Comparison of ENCODE assay signal across 2 cellular contexts in genomic region chr1:37858931-37859506, GRCh38.
TF ChIP-seq lines count a peak whose summit lies in the region.

No MANE protein-coding gene starts in this region.

TF ChIP-seq in GM12878, 131 proteins besides CTCF, POLR2A, EP300 and RAD21:
- TF ChIP-seq IRF4 (IDR thresholded peaks at IDR 0.05; ENCODE audit: low read depth, low read length) (peak; percentile 18; the same call in 1 of the 2 replicates), BMI1 (IDR thresholded peaks at IDR 0.05; ENCODE audit: borderline replicate concordance) (peak; percentile 85), TCF3 (IDR thresholded peaks at IDR 0.05; ENCODE audit: borderline replicate concordance, insufficient read depth, low read depth, low read length) (no peak), ZNF207 (IDR thresholded peaks at IDR 0.05; ENCODE audit: borderline replicate concordance) (peak; percentile 13; the same call in 1 of the 2 replicates), ZSCAN29 (IDR thresholded peaks at IDR 0.05) (no peak), CEBPB (IDR thresholded peaks at IDR 0.05; ENCODE audit: borderline replicate concordance in 1 of 2, low read depth in 2 of 2, low read length in 2 of 2) (0 out of 4 replicates have a peak, but pooled peaks of 1 of the 2 experiments have one; percentile 4), FOXK2 (IDR thresholded peaks at IDR 0.05) (no peak), CHD1 (IDR thresholded peaks at IDR 0.05; ENCODE audit: low read depth, low read length) (no peak), SMC3 (IDR thresholded peaks at IDR 0.05; ENCODE audit: borderline replicate concordance, low read length) (no peak)

TF ChIP-seq in GM12891, 5 proteins besides CTCF, POLR2A, EP300 and RAD21:
- TF ChIP-seq TAF1 (IDR thresholded peaks at IDR 0.05; ENCODE audit: low read depth, low read length), result no peak
- no peak for TF ChIP-seq SPI1 (IDR thresholded peaks at IDR 0.05; ENCODE audit: low read depth, low read length)
- no peak for TF ChIP-seq PAX5 (IDR thresholded peaks at IDR 0.05; ENCODE audit: insufficient read depth, low read length, severe bottlenecking)
- no peak for TF ChIP-seq POU2F2 (IDR thresholded peaks at IDR 0.05; ENCODE audit: low read depth, low read length)
- TF ChIP-seq POLR2AphosphoS5 (IDR thresholded peaks at IDR 0.05; ENCODE audit: low read depth, low read length), result no peak
